ENCODE assay signal across 11 cellular contexts in genomic region chr2:136377423-136378382, GRCh38.
DNase-seq lines count a peak whose midpoint lies in the region; TF ChIP-seq lines count a peak whose summit lies in the region.
"Had no signal": no experiment of that assay in that cellular context is flagged by ENCODE, and none has a peak within 500 bp of the region (broad histone marks: within the 10 kb centered on the region; RNA-seq: fewer than 3 reads in every experiment).

No MANE protein-coding gene starts in this region.

- TF ChIP-seq POLR2A in transverse colon (IDR thresholded peaks at IDR 0.05), result no peak

- no peaks in the 10 kb centered on the region for H4K20me1 ChIP-seq in BLaER1 treated with 17β-estradiol and CSF1 and Interleukin-3, amounts not matched to agents 10 nM and 100 nM
- no peaks in the 10 kb centered on the region for H4K20me1 ChIP-seq in OCI-LY3 (ENCODE audit: insufficient read depth, low read length)

- POLR2A ChIA-PET in A673 (lab: Charles Lee; ENCODE audit: low non-redundant PET), result no interaction called here

- no TSS peak for BruUV-seq in A673 (replicated peaks; lab: Mats Ljungman, UMichigan)

- H3K4me2 ChIP-seq in BLaER1 treated with 17β-estradiol and CSF1 and Interleukin-3, amounts not matched to agents 10 nM and 100 nM, result peak overlapping the region; percentile 46 to 82 (median 71)
- H3K4me2 ChIP-seq in OCI-LY3 (ENCODE audit: low read length), result peak overlapping the region; percentile 7

- no peak overlapping the region for H3K4me3 ChIP-seq in A673 (ENCODE audit: low read depth, low read length, poor library complexity, severe bottlenecking)
- H3K4me3 ChIP-seq in BLaER1 treated with 17β-estradiol and CSF1 and Interleukin-3, amounts not matched to agents 10 nM and 100 nM, result no peak overlapping the region
- no peak overlapping the region for H3K4me3 ChIP-seq in OCI-LY3 (ENCODE audit: low read length)
- no peak overlapping the region for H3K4me3 ChIP-seq in transverse colon
- H3K4me3 ChIP-seq: ascending aorta, colonic mucosa, lower lobe of right lung had no signal

- H3K4me1 ChIP-seq in A673 (ENCODE audit: insufficient read depth, low read length, poor library complexity, severe bottlenecking) (no peaks in the 10 kb centered on the region), OCI-LY3 (ENCODE audit: low read length) (peaks cover 67% of the 10 kb centered on the region), transverse colon (no peaks in the 10 kb centered on the region)
- peaks cover 50 to 81% (median 73%) of the 10 kb centered on the region in 10 experiments for H3K4me1 ChIP-seq in BLaER1 treated with 17β-estradiol and CSF1 and Interleukin-3, amounts not matched to agents 10 nM and 100 nM
- H3K4me1 ChIP-seq: ascending aorta, colonic mucosa, lower lobe of right lung had no signal

- TF ChIP-seq CTCF in A673 (conservative IDR thresholded peaks at IDR 0.05; ENCODE audit: low read depth, low read length) (no peak), OCI-LY3 (IDR thresholded peaks at IDR 0.05; ENCODE audit: low read depth, low read length) (no peak), transverse colon (IDR thresholded peaks at IDR 0.05) (no peak)

- H3K27ac ChIP-seq in A673 (ENCODE audit: low read depth, low read length, poor library complexity, severe bottlenecking), result no peak overlapping the region
- H3K27ac ChIP-seq in BLaER1 treated with 17β-estradiol and CSF1 and Interleukin-3, amounts not matched to agents 10 nM and 100 nM, result peak overlapping the region in 8 of 11 experiments; percentile 55 to 95 (median 61); a peak in 16 of 22 replicates
- H3K27ac ChIP-seq in OCI-LY3 (ENCODE audit: low read length), result no peak overlapping the region
- no peak overlapping the region for H3K27ac ChIP-seq in transverse colon
- H3K27ac ChIP-seq: ascending aorta, colonic mucosa, epithelial cell of prostate, lower lobe of right lung had no signal

- H3K36me3 ChIP-seq in A673 (ENCODE audit: insufficient read depth, low read length, poor library complexity, severe bottlenecking), result no peaks in the 10 kb centered on the region
- H3K36me3 ChIP-seq in BLaER1 treated with 17β-estradiol and CSF1 and Interleukin-3, amounts not matched to agents 10 nM and 100 nM, result no peaks in the 10 kb centered on the region
- H3K36me3 ChIP-seq in OCI-LY3 (replicated peaks; ENCODE audit: low read depth, low read length), result no peaks in the 10 kb centered on the region
- H3K36me3 ChIP-seq in transverse colon, result no peaks in the 10 kb centered on the region
- H3K36me3 ChIP-seq: ascending aorta, colonic mucosa, lower lobe of right lung had no signal

- in situ Hi-C loops in transverse colon (cut with MboI; ENCODE audit: low pct_ligation_motif_present in 1 of 4, low pct_unique_long_range_greater_than_20kb in 1 of 4, low sequenced_read_pairs in 3 of 4) (no loop called here), KBM-7 (cut with MboI; ENCODE audit: low pct_unique_long_range_greater_than_20kb, low sequenced_read_pairs) (no loop called here)

- no peaks in the 10 kb centered on the region for H3K79me2 ChIP-seq in OCI-LY3 (ENCODE audit: low read length)

- WGBS in transverse colon (ENCODE audit: low coverage in 1 of 2), 2 donors, result 85 to 89% methylated on average over 3 to 7 of the region's 7 CpGs

- peak; percentile 12 for DNase-seq in A673 (ENCODE audit: low spot score)
- DNase-seq in islet precursor cell, result peak; percentile 29
- DNase-seq in transverse colon, result no peak
- no peak for DNase-seq in KBM-7
- no peak for DNase-seq in NCI-H82 (lab: John Stamatoyannopoulos, UW)
- DNase-seq: lower lobe of right lung had no signal

- no peak for TF ChIP-seq EP300 in transverse colon (IDR thresholded peaks at IDR 0.05; ENCODE audit: low read depth)

- peak overlapping the region in 6 of 11 experiments; percentile 1 to 49 (median 42); a peak in 10 of 22 replicates for H3K9ac ChIP-seq in BLaER1 treated with 17β-estradiol and CSF1 and Interleukin-3, amounts not matched to agents 10 nM and 100 nM
- H3K9ac ChIP-seq in OCI-LY3 (ENCODE audit: low read length), result no peak overlapping the region

- no peak overlapping the region for H2AFZ ChIP-seq in OCI-LY3 (ENCODE audit: low read depth, low read length)

- no peaks in the 10 kb centered on the region for H3K27me3 ChIP-seq in A673 (replicated peaks; ENCODE audit: insufficient read depth, low read depth, low read length, poor library complexity)
- H3K27me3 ChIP-seq in BLaER1 treated with 17β-estradiol and CSF1 and Interleukin-3, amounts not matched to agents 10 nM and 100 nM, result no peaks in the 10 kb centered on the region
- peaks cover 31% of the 10 kb centered on the region for H3K27me3 ChIP-seq in OCI-LY3 (ENCODE audit: low read depth, low read length)
- H3K27me3 ChIP-seq in transverse colon, result no peaks in the 10 kb centered on the region
- H3K27me3 ChIP-seq: ascending aorta, colonic mucosa had no signal

- H3K9me3 ChIP-seq in A673 (ENCODE audit: low read depth, low read length, poor library complexity, severe bottlenecking), result no peaks in the 10 kb centered on the region
- H3K9me3 ChIP-seq in BLaER1 treated with 17β-estradiol and CSF1 and Interleukin-3, amounts not matched to agents 10 nM and 100 nM (replicated peaks in 1 of 11), result peaks cover 0 to 8% (median 0%) of the 10 kb centered on the region in 11 experiments; a peak in 2 of 22 replicates
- H3K9me3 ChIP-seq in OCI-LY3 (ENCODE audit: insufficient read depth, low read length), result no peaks in the 10 kb centered on the region
- no peaks in the 10 kb centered on the region for H3K9me3 ChIP-seq in transverse colon
- H3K9me3 ChIP-seq: ascending aorta, colonic mucosa, lower lobe of right lung had no signal

- CTCF ChIA-PET in A673 (lab: Charles Lee), result interaction anchor here (0.5 kb wide), 1 partner anchor 464 kb away, joined by 5 read pairs; no protein-coding TSS in a partner anchor

- intact Hi-C loops in A673 (cut with micrococcal nuclease; ENCODE audit: unreplicated experiment), result loop anchor here (1.0 to 5.0 kb wide), 2 partner anchors 461 to 1390 kb away; no protein-coding TSS in a partner anchor
- intact Hi-C loops in transverse colon (cut with DNase I; ENCODE audit: low total_unique reads), result loop anchor here (5.0 kb wide), 1 partner anchor 465 kb away; no protein-coding TSS in a partner anchor

Comparison
In these comparisons a context has a peak if more than half of its experiments do, and no peak if none do; other contexts are left out.
1. DNase-seq: peak in A673 (single experiment) and islet precursor cell (single experiment); none in transverse colon (single experiment), KBM-7 (single experiment) and NCI-H82 (single experiment).
2. H3K27ac ChIP-seq: peak in BLaER1 treated with 17β-estradiol and CSF1 and Interleukin-3, amounts not matched to agents 10 nM and 100 nM (8 of 11); none in A673 (single experiment), OCI-LY3 (single experiment) and transverse colon (0 of 4).